ENCODE assay signal across 1 cellular context in the genomic region with DNA sequence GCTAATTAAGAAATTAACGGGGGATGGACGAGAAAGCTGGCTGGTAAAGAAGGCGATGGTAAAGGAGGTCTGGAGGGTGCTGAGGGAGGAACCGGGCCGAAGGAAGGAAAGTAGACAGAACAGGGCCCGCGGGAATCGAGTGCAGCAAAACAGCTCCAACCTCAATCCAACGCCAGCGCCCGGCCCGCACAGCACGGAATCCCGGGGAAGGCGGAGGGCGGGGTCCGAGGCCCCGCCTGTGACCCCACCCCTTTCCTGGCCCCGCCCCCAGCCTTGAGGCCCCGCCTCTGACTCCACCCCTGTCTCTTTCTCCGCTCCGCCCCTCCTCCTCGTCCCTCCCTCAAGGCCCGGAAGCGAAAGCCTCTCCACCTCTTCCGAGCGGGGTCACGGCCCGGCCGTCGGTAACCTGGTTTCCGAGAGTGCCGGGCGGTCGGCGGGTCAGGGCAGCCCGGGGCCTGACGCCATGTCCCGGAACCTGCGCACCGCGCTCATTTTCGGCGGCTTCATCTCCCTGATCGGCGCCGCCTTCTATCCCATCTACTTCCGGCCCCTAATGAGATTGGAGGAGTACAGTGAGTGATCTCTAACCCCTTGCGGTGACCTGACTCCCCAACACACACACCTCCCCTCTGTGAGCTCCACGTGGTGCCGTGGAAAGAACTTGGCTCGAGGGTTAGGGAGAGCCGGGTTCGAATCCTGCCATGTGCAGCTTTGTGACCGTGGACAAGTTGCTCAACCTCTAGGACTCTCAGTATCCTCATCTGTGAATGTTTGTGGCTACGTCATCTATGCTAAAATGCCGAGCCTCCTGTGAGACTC.
TF ChIP-seq lines count a peak whose summit lies in the region.

A gene (plus strand): TSS at position 370 of the 819 bp plus-strand sequence. CDS start 94 bp downstream, at position 464.

TF ChIP-seq in K562, 482 proteins besides CTCF, POLR2A, EP300 and RAD21 (continued from another document and continues in another):
- TF ChIP-seq, protein P1, sequence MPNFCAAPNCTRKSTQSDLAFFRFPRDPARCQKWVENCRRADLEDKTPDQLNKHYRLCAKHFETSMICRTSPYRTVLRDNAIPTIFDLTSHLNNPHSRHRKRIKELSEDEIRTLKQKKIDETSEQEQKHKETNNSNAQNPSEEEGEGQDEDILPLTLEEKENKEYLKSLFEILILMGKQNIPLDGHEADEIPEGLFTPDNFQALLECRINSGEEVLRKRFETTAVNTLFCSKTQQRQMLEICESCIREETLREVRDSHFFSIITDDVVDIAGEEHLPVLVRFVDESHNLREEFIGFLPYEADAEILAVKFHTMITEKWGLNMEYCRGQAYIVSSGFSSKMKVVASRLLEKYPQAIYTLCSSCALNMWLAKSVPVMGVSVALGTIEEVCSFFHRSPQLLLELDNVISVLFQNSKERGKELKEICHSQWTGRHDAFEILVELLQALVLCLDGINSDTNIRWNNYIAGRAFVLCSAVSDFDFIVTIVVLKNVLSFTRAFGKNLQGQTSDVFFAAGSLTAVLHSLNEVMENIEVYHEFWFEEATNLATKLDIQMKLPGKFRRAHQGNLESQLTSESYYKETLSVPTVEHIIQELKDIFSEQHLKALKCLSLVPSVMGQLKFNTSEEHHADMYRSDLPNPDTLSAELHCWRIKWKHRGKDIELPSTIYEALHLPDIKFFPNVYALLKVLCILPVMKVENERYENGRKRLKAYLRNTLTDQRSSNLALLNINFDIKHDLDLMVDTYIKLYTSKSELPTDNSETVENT (CRISPR knock-in tag; IDR thresholded peaks at IDR 0.05) = no peak
- TF ChIP-seq ZC3H4 (CRISPR knock-in tag; IDR thresholded peaks at IDR 0.05; ENCODE audit: borderline replicate concordance) (no peak; the same call in 1 of the 2 replicates), ZNF699 (CRISPR knock-in tag; IDR thresholded peaks at IDR 0.05; ENCODE audit: insufficient replicate concordance) (no peak), ARID1B (IDR thresholded peaks at IDR 0.05) (no peak; the same call in 1 of the 2 replicates), SMAD2 (IDR thresholded peaks at IDR 0.05; ENCODE audit: low read depth, low read length) (no peak), TEAD4 (IDR thresholded peaks at IDR 0.05; ENCODE audit: low read length) (no peak), TEAD4 (CRISPR knock-in tag; IDR thresholded peaks at IDR 0.05; ENCODE audit: borderline replicate concordance) (no peak), BRCA1 (IDR thresholded peaks at IDR 0.05) (no peak), BRCA1 (CRISPR knock-in tag; IDR thresholded peaks at IDR 0.05) (no peak), ZNF146 (CRISPR knock-in tag; IDR thresholded peaks at IDR 0.05; ENCODE audit: unreplicated experiment) (no peak), FOSL1 (tag; conservative IDR thresholded peaks at IDR 0.05) (0 out of 2 replicates have a peak, but pooled peaks have one; percentile 16), ZNF551 (CRISPR knock-in tag; IDR thresholded peaks at IDR 0.05) (no peak), ZNF217 (CRISPR knock-in tag; IDR thresholded peaks at IDR 0.05) (no peak), RHOXF2B (CRISPR knock-in tag; conservative IDR thresholded peaks at IDR 0.05) (no peak), MED1 (CRISPR knock-in tag; IDR thresholded peaks at IDR 0.05; ENCODE audit: borderline replicate concordance) (no peak), NCOA2 (IDR thresholded peaks at IDR 0.05; ENCODE audit: partially characterized antibody in 2 of 2) (no peak), CCAR2 (IDR thresholded peaks at IDR 0.05; ENCODE audit: low read depth, low read length) (no peak), ZNF444 (CRISPR knock-in tag; IDR thresholded peaks at IDR 0.05) (no peak), ZFX (CRISPR knock-in tag; IDR thresholded peaks at IDR 0.05) (peak; percentile 83), SMARCA5 (IDR thresholded peaks at IDR 0.05) (peak; percentile 70; the same call in 1 of the 2 replicates), SETDB1 (IDR thresholded peaks at IDR 0.05; ENCODE audit: low read length) (no peak), THRAP3 (IDR thresholded peaks at IDR 0.05; ENCODE audit: borderline replicate concordance) (no peak), KAT7 (CRISPR knock-in tag; IDR thresholded peaks at IDR 0.05; ENCODE audit: borderline replicate concordance) (no peak), ZNF184 (CRISPR knock-in tag; IDR thresholded peaks at IDR 0.05) (no peak), PML (IDR thresholded peaks at IDR 0.05; ENCODE audit: low read length) (peak; percentile 57), NFIC (IDR thresholded peaks at IDR 0.05) (peak; percentile 49), FOXA1 (IDR thresholded peaks at IDR 0.05; ENCODE audit: borderline replicate concordance) (no peak), ZNF408 (CRISPR knock-in tag; IDR thresholded peaks at IDR 0.05; ENCODE audit: low read depth) (no peak), ZNF12 (CRISPR knock-in tag; IDR thresholded peaks at IDR 0.05) (no peak), KDM1A (IDR thresholded peaks at IDR 0.05) (peak; percentile 52 to 56; a peak in 2 of 4 replicates), ZNF24 (IDR thresholded peaks at IDR 0.05) (peak; percentile 20; the same call in 1 of the 2 replicates), L3MBTL2 (IDR thresholded peaks at IDR 0.05) (peak; percentile 96), CBX1 (IDR thresholded peaks at IDR 0.05; ENCODE audit: low read depth) (no peak), SMARCB1 (IDR thresholded peaks at IDR 0.05; ENCODE audit: insufficient read length, low read depth) (no peak), MTA1 (IDR thresholded peaks at IDR 0.05; ENCODE audit: borderline replicate concordance) (no peak), HDAC3 (IDR thresholded peaks at IDR 0.05; ENCODE audit: borderline replicate concordance, partially characterized antibody) (no peak), HNRNPUL1 (IDR thresholded peaks at IDR 0.05; ENCODE audit: low read length) (no peak), MEF2D (tag; conservative IDR thresholded peaks at IDR 0.05; ENCODE audit: low read depth) (no peak), ZNF445 (CRISPR knock-in tag; IDR thresholded peaks at IDR 0.05; ENCODE audit: low read depth) (no peak), CHD1 (IDR thresholded peaks at IDR 0.05; ENCODE audit: low read length) (no peak), KAT8 (IDR thresholded peaks at IDR 0.05; ENCODE audit: low read depth) (no peak), NCOA6 (IDR thresholded peaks at IDR 0.05) (no peak), ZNF121 (CRISPR knock-in tag; conservative IDR thresholded peaks at IDR 0.05) (no peak)
- TF ChIP-seq, protein P2, sequence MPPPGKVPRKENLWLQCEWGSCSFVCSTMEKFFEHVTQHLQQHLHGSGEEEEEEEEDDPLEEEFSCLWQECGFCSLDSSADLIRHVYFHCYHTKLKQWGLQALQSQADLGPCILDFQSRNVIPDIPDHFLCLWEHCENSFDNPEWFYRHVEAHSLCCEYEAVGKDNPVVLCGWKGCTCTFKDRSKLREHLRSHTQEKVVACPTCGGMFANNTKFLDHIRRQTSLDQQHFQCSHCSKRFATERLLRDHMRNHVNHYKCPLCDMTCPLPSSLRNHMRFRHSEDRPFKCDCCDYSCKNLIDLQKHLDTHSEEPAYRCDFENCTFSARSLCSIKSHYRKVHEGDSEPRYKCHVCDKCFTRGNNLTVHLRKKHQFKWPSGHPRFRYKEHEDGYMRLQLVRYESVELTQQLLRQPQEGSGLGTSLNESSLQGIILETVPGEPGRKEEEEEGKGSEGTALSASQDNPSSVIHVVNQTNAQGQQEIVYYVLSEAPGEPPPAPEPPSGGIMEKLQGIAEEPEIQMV (tag; conservative IDR thresholded peaks at IDR 0.05; ENCODE audit: low read depth) = no peak
- TF ChIP-seq, protein P3, sequence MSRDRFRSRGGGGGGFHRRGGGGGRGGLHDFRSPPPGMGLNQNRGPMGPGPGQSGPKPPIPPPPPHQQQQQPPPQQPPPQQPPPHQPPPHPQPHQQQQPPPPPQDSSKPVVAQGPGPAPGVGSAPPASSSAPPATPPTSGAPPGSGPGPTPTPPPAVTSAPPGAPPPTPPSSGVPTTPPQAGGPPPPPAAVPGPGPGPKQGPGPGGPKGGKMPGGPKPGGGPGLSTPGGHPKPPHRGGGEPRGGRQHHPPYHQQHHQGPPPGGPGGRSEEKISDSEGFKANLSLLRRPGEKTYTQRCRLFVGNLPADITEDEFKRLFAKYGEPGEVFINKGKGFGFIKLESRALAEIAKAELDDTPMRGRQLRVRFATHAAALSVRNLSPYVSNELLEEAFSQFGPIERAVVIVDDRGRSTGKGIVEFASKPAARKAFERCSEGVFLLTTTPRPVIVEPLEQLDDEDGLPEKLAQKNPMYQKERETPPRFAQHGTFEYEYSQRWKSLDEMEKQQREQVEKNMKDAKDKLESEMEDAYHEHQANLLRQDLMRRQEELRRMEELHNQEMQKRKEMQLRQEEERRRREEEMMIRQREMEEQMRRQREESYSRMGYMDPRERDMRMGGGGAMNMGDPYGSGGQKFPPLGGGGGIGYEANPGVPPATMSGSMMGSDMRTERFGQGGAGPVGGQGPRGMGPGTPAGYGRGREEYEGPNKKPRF (IDR thresholded peaks at IDR 0.05; ENCODE audit: low read depth, low read length) = no peak
- TF ChIP-seq, protein P4, sequence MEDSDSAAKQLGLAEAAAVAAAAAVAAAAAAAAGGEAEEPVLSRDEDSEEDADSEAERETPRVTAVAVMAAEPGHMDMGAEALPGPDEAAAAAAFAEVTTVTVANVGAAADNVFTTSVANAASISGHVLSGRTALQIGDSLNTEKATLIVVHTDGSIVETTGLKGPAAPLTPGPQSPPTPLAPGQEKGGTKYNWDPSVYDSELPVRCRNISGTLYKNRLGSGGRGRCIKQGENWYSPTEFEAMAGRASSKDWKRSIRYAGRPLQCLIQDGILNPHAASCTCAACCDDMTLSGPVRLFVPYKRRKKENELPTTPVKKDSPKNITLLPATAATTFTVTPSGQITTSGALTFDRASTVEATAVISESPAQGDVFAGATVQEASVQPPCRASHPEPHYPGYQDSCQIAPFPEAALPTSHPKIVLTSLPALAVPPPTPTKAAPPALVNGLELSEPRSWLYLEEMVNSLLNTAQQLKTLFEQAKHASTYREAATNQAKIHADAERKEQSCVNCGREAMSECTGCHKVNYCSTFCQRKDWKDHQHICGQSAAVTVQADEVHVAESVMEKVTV (CRISPR knock-in tag; IDR thresholded peaks at IDR 0.05) = no peak
- TF ChIP-seq, protein P5, sequence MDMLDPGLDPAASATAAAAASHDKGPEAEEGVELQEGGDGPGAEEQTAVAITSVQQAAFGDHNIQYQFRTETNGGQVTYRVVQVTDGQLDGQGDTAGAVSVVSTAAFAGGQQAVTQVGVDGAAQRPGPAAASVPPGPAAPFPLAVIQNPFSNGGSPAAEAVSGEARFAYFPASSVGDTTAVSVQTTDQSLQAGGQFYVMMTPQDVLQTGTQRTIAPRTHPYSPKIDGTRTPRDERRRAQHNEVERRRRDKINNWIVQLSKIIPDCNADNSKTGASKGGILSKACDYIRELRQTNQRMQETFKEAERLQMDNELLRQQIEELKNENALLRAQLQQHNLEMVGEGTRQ (CRISPR knock-in tag; IDR thresholded peaks at IDR 0.05) = peak; percentile 68
- TF ChIP-seq, protein P6, sequence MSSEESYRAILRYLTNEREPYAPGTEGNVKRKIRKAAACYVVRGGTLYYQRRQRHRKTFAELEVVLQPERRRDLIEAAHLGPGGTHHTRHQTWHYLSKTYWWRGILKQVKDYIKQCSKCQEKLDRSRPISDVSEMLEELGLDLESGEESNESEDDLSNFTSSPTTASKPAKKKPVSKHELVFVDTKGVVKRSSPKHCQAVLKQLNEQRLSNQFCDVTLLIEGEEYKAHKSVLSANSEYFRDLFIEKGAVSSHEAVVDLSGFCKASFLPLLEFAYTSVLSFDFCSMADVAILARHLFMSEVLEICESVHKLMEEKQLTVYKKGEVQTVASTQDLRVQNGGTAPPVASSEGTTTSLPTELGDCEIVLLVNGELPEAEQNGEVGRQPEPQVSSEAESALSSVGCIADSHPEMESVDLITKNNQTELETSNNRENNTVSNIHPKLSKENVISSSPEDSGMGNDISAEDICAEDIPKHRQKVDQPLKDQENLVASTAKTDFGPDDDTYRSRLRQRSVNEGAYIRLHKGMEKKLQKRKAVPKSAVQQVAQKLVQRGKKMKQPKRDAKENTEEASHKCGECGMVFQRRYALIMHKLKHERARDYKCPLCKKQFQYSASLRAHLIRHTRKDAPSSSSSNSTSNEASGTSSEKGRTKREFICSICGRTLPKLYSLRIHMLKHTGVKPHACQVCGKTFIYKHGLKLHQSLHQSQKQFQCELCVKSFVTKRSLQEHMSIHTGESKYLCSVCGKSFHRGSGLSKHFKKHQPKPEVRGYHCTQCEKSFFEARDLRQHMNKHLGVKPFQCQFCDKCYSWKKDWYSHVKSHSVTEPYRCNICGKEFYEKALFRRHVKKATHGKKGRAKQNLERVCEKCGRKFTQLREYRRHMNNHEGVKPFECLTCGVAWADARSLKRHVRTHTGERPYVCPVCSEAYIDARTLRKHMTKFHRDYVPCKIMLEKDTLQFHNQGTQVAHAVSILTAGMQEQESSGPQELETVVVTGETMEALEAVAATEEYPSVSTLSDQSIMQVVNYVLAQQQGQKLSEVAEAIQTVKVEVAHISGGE (CRISPR knock-in tag; IDR thresholded peaks at IDR 0.05) = peak; percentile 32 to 98 (median 80); a peak in 5 of 6 replicates
- TF ChIP-seq, protein P7, sequence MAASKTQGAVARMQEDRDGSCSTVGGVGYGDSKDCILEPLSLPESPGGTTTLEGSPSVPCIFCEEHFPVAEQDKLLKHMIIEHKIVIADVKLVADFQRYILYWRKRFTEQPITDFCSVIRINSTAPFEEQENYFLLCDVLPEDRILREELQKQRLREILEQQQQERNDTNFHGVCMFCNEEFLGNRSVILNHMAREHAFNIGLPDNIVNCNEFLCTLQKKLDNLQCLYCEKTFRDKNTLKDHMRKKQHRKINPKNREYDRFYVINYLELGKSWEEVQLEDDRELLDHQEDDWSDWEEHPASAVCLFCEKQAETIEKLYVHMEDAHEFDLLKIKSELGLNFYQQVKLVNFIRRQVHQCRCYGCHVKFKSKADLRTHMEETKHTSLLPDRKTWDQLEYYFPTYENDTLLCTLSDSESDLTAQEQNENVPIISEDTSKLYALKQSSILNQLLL (CRISPR knock-in tag; IDR thresholded peaks at IDR 0.05; ENCODE audit: borderline replicate concordance) = no peak
- TF ChIP-seq, protein P8, sequence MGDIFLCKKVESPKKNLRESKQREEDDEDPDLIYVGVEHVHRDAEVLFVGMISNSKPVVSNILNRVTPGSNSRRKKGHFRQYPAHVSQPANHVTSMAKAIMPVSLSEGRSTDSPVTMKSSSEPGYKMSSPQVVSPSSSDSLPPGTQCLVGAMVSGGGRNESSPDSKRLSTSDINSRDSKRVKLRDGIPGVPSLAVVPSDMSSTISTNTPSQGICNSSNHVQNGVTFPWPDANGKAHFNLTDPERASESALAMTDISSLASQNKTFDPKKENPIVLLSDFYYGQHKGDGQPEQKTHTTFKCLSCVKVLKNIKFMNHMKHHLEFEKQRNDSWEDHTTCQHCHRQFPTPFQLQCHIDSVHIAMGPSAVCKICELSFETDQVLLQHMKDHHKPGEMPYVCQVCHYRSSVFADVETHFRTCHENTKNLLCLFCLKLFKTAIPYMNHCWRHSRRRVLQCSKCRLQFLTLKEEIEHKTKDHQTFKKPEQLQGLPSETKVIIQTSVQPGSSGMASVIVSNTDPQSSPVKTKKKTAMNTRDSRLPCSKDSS (IDR thresholded peaks at IDR 0.05; ENCODE audit: low read depth, partially characterized antibody) = no peak
- TF ChIP-seq, protein P9, sequence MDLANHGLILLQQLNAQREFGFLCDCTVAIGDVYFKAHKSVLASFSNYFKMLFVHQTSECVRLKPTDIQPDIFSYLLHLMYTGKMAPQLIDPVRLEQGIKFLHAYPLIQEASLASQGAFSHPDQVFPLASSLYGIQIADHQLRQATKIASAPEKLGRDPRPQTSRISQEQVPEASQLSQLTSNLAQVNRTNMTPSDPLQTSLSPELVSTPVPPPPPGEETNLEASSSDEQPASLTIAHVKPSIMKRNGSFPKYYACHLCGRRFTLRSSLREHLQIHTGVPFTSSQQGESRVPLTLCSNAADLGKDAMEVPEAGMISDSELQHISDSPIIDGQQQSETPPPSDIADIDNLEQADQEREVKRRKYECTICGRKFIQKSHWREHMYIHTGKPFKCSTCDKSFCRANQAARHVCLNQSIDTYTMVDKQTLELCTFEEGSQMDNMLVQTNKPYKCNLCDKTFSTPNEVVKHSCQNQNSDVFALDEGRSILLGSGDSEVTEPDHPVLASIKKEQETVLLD (IDR thresholded peaks at IDR 0.05) = peak; percentile 86
